In the genomic region with DNA sequence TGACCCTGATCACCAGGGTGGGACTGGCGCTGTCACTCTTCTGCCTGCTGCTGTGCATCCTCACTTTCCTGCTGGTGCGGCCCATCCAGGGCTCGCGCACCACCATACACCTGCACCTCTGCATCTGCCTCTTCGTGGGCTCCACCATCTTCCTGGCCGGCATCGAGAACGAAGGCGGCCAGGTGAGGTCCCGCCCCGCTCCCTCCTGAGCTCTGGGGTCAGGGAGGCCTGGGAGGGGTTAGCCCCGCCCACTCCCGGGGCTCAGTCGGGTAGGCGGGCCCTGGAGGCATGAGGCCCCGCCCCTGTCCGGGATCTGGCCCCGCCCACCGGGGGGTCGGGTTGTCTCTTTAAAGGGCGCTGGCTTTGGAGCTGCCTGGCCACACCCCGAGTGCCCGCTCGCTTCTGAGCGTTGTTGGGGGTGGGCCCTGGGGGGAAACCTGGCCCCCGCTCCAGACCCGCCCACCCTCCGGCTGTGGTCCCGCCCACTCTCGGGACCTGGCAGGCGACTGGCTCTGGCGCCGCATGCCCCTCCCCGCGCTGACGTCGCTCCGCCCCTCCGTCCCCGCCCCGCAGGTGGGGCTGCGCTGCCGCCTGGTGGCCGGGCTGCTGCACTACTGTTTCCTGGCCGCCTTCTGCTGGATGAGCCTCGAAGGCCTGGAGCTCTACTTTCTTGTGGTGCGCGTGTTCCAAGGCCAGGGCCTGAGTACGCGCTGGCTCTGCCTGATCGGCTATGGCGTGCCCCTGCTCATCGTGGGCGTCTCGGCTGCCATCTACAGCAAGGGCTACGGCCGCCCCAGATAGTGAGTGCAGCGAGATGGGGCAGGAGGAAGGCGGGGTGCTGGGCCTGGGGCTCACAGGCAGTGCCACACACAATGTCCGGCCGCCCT, we compare ENCODE assay signal across 8 cellular contexts. TPM values are rescaled to one million over a fixed set of nuclear protein-coding genes. Genes with fewer than 3 reads are reported as not detected.
DNase-seq lines count a peak whose midpoint lies in the region; FAIRE-seq and TF ChIP-seq lines count a peak whose summit lies in the region.

No MANE protein-coding gene starts in this region.

- H3K4me3 ChIP-seq in HL-60 (replicated peaks; ENCODE audit: insufficient read depth, low read length) (no peak overlapping the region), OCI-LY3 (ENCODE audit: low read length) (no peak overlapping the region)

- peaks cover 42% of the 10 kb centered on the region for H4K20me1 ChIP-seq in OCI-LY3 (ENCODE audit: insufficient read depth, low read length)

- no peak overlapping the region for H2AFZ ChIP-seq in OCI-LY3 (ENCODE audit: low read depth, low read length)

- TF ChIP-seq POLR2A in erythroblast (IDR thresholded peaks at IDR 0.05; ENCODE audit: low read length): no peak

- no peaks in the 10 kb centered on the region for H3K27me3 ChIP-seq in HL-60 (ENCODE audit: insufficient read depth, poor library complexity, severe bottlenecking)
- H3K27me3 ChIP-seq in OCI-LY3 (ENCODE audit: low read depth, low read length): no peaks in the 10 kb centered on the region

- H3K9ac ChIP-seq in OCI-LY3 (ENCODE audit: low read length): no peak overlapping the region

- H3K36me3 ChIP-seq in OCI-LY3 (replicated peaks; ENCODE audit: low read depth, low read length): peaks cover 67% of the 10 kb centered on the region

- H3K27ac ChIP-seq in HL-60 (replicated peaks) (no peak overlapping the region), OCI-LY3 (ENCODE audit: low read length) (no peak overlapping the region)

- peaks cover 7% of the 10 kb centered on the region for H3K79me2 ChIP-seq in OCI-LY3 (ENCODE audit: low read length)

- TF ChIP-seq CTCF in HL-60 (IDR thresholded peaks at IDR 0.05; ENCODE audit: insufficient read depth, low read length) (peak; percentile 75), OCI-LY3 (IDR thresholded peaks at IDR 0.05; ENCODE audit: low read depth, low read length) (peak; percentile 46)

- DNase-seq in Ammon's horn (ENCODE audit: low spot score) (peak; percentile 95), GM19239 (ENCODE audit: insufficient read length, low spot score) (peak; percentile 97), HL-60 (ENCODE audit: low read depth in 1 of 2, low spot score in 1 of 2) (peak; percentile 78 to 88), activated T-cell treated with anti-CD3 and anti-CD28 coated beads for 4 hours (peak; percentile 85), erythroblast (lab: John Stamatoyannopoulos, UW) (peak; percentile 93 to 96), mucosa of gallbladder (ENCODE audit: low spot score) (peak; percentile 90)
- DNase-seq in stimulated activated CD8-positive, alpha-beta memory T cell treated with anti-CD3 and anti-CD28 coated beads, Interleukin-4, amount 100 ng/mL, for 4 hours (ENCODE audit: low read depth in 2 of 2, low spot score in 1 of 2): peak; percentile 75 to 76

- no peaks in the 10 kb centered on the region for H3K4me1 ChIP-seq in OCI-LY3 (ENCODE audit: low read length)

- FAIRE-seq in GM19239 (lab: Jason Lieb, UNC): peak; percentile 75

- no peaks in the 10 kb centered on the region for H3K9me3 ChIP-seq in OCI-LY3 (ENCODE audit: insufficient read depth, low read length)

- no peak overlapping the region for H3K4me2 ChIP-seq in OCI-LY3 (ENCODE audit: low read length)

RNA-seq across cellular contexts. Expression of a gene that starts 13.1 kb away (rescaled TPM):
- 46.4 TPM for total RNA-seq in mucosa of gallbladder

RNA-seq across cellular contexts. Expression of a gene that starts 24.8 kb away (rescaled TPM):
- 48.2 TPM for total RNA-seq in mucosa of gallbladder

RNA-seq across cellular contexts. Expression of a gene that starts 27.1 kb away (rescaled TPM):
- 136 TPM for total RNA-seq in mucosa of gallbladder
